ENCODE assay signal across 1 cellular context in genomic region chr3:46665763-46666470, GRCh38.
TF ChIP-seq lines count a peak whose summit lies in the region.

No MANE protein-coding gene starts in this region.

TF ChIP-seq in HEK293, 187 proteins besides CTCF, POLR2A, EP300 and RAD21 (continued from another document):
- TF ChIP-seq WT1 (tag by site-specific recombination; IDR thresholded peaks at IDR 0.05) (0 out of 2 replicates have a peak, but pooled peaks have one; percentile 14), ZNF10 (tag by site-specific recombination; IDR thresholded peaks at IDR 0.05) (peak; percentile 74)
